1 cellular context compared by ENCODE assay signal in the genomic region with DNA sequence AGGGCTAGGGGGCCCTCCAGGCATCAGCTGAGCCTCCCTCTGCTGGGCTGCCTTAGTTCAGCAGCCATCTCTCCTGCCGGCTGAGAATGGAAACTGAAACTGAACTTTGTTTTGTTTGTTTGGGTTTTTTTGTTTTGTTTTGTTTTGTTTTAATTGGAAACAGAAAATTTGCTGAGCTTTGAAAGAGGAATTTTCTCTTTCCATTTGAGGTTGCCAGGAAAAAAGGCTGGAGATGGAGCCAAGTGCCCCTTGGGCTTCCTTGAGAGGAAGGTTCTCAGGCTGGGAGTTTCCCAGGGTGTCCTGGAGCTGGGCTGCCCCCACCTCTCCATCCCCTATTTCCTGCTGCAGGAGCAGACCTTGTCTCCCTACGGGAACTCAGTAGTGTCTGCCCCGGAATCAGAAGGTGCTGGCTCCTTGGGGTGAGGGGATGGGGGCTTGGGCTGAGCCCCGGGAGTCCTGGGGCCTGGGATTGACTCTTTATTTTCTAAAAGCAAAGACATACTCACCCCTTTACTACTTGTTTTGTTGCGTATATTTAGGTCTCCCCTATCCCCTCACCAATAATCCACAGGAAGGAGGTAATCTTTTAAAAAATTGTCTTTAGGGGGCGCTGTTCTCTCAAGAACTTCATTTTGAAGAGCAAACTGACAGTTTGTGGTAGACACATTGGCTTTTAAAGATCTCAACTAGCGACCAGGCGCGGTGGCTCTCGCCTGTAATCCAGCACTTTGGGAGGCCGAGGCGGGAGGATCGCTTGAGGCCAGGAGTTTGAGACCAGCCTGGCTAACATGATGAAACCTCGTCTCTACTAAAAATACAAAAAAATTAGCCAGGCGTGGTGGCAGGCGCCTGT.
TF ChIP-seq lines count a peak whose summit lies in the region.

No MANE protein-coding gene starts in this region.

TF ChIP-seq in HepG2, 621 proteins besides CTCF, POLR2A, EP300 and RAD21 (continued from another document):
- TF ChIP-seq HMGXB4 (CRISPR knock-in tag; IDR thresholded peaks at IDR 0.05; ENCODE audit: borderline replicate concordance in 1 of 2, low read depth in 1 of 2) (peak in 1 of 2 experiments; percentile 36; a peak in 2 of 4 replicates), NR2C2 (CRISPR knock-in tag; IDR thresholded peaks at IDR 0.05; ENCODE audit: borderline replicate concordance) (peak; percentile 88), KAT8 (CRISPR knock-in tag; IDR thresholded peaks at IDR 0.05) (peak; percentile 72), PHF8 (CRISPR knock-in tag; IDR thresholded peaks at IDR 0.05) (peak; percentile 37; the same call in 1 of the 2 replicates), GATAD1 (CRISPR knock-in tag; IDR thresholded peaks at IDR 0.05) (peak; percentile 69), ELF3 (CRISPR knock-in tag; IDR thresholded peaks at IDR 0.05) (0 out of 2 replicates have a peak, but pooled peaks have one; percentile 25), ZMYM3 (CRISPR knock-in tag; IDR thresholded peaks at IDR 0.05) (peak; percentile 49; the same call in 1 of the 2 replicates), STAG1 (CRISPR knock-in tag; IDR thresholded peaks at IDR 0.05) (peak; percentile 63), ZNF337 (CRISPR knock-in tag; IDR thresholded peaks at IDR 0.05; ENCODE audit: borderline replicate concordance, low read depth) (no peak), PAX8 (CRISPR knock-in tag; IDR thresholded peaks at IDR 0.05; ENCODE audit: borderline replicate concordance) (no peak), GATAD2A (CRISPR knock-in tag; IDR thresholded peaks at IDR 0.05) (peak; percentile 52; the same call in 1 of the 2 replicates), SAP130 (CRISPR knock-in tag; IDR thresholded peaks at IDR 0.05; ENCODE audit: low read depth) (0 out of 2 replicates have a peak, but pooled peaks have one; percentile 21), SOX6 (IDR thresholded peaks at IDR 0.05) (no peak), SOX6 (CRISPR knock-in tag; IDR thresholded peaks at IDR 0.05) (peak; percentile 32; the same call in 1 of the 2 replicates), LCORL (IDR thresholded peaks at IDR 0.05) (no peak), LCORL (CRISPR knock-in tag; IDR thresholded peaks at IDR 0.05) (0 out of 2 replicates have a peak, but pooled peaks have one; percentile 46), MLX (CRISPR knock-in tag; IDR thresholded peaks at IDR 0.05) (no peak)
- TF ChIP-seq, protein P1, sequence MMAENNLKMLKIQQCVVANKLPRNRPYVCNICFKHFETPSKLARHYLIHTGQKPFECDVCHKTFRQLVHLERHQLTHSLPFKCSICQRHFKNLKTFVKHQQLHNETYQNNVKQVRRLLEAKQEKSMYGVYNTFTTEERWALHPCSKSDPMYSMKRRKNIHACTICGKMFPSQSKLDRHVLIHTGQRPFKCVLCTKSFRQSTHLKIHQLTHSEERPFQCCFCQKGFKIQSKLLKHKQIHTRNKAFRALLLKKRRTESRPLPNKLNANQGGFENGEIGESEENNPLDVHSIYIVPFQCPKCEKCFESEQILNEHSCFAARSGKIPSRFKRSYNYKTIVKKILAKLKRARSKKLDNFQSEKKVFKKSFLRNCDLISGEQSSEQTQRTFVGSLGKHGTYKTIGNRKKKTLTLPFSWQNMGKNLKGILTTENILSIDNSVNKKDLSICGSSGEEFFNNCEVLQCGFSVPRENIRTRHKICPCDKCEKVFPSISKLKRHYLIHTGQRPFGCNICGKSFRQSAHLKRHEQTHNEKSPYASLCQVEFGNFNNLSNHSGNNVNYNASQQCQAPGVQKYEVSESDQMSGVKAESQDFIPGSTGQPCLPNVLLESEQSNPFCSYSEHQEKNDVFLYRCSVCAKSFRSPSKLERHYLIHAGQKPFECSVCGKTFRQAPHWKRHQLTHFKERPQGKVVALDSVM (CRISPR knock-in tag; IDR thresholded peaks at IDR 0.05) = peak; percentile 89
